11 cellular contexts compared by ENCODE assay signal in the genomic region with DNA sequence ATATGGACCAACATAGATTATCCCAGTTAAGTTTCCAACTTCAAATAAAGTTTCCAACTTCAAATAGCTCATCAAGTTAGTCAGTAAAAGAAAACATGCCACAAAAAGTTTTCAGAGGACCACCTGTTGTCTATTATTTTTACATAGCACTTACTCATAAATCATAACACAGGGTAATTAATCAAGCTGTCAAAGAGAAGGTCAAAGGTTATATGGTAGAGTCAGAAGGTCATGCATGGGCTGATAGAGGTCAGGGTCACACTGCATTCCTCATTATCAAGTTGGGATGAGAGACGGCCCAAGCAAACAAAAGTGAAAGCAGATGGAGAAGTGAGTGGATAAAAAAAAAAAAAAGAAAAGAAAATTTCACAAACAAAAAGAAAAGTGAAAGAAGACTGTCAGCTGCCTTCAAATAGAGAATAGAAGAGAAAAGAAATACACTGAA.
DNase-seq lines count a peak whose midpoint lies in the region; ATAC-seq, FAIRE-seq and TF ChIP-seq lines count a peak whose summit lies in the region.
"Had no signal": no experiment of that assay in that cellular context is flagged by ENCODE, and none has a peak within 500 bp of the region (broad histone marks: within the 10 kb centered on the region; RNA-seq: fewer than 3 reads in every experiment).

No MANE protein-coding gene starts in this region.

- H3K27me3 ChIP-seq in HepG2 (ENCODE audit: control insufficient read depth in 1 of 2, insufficient read depth in 2 of 2, low read length in 2 of 2) = no peaks in the 10 kb centered on the region

- no peak overlapping the region for H3K27ac ChIP-seq in HepG2 (ENCODE audit: extremely low read length, insufficient read depth, low read length)

- H3K4me2 ChIP-seq in HepG2 (ENCODE audit: low read depth, low read length) = no peak overlapping the region

- peaks cover 11% of the 10 kb centered on the region for H3K4me1 Mint-ChIP-seq in activated T-helper 2 cell treated with anti-CD3 and anti-CD28 coated beads, Interferon-gamma antibody, Interleukin-2, Interleukin-4, amounts not matched to agents 10 μg/mL and 5 μg/mL and 100 μg/mL, durations not matched to agents 14 hours and 24 hours and 36 hours (ENCODE audit: low read depth)
- peaks cover 16% of the 10 kb centered on the region for H3K4me1 Mint-ChIP-seq in HFFc6 (ENCODE audit: low read depth)

- POLR2A ChIA-PET in HepG2 (lab: Yijun Ruan, JAX) = no interaction called here

- peak overlapping the region; percentile 46 for H3K4me3 Mint-ChIP-seq in activated T-helper 2 cell treated with anti-CD3 and anti-CD28 coated beads, Interferon-gamma antibody, Interleukin-2, Interleukin-4, amounts not matched to agents 10 μg/mL and 5 μg/mL and 100 μg/mL, durations not matched to agents 14 hours and 24 hours and 36 hours (ENCODE audit: low read depth)
- H3K4me3 Mint-ChIP-seq in HFFc6 = no peak overlapping the region

- no peaks in the 10 kb centered on the region for H3K9me3 ChIP-seq in HepG2 (ENCODE audit: low read length)

- FAIRE-seq in HepG2 (lab: Jason Lieb, UNC) = no peak
- FAIRE-seq: D721Med had no signal

- no peaks in the 10 kb centered on the region for H3K36me3 ChIP-seq in HepG2 (replicated peaks in 1 of 2; ENCODE audit: control insufficient read depth in 1 of 2, insufficient read depth in 2 of 2, low read length in 2 of 2)

- CTCF ChIA-PET in HepG2 (lab: Yijun Ruan, JAX; ENCODE audit: low intra/inter-chr PET ratio, low total read pairs) = no interaction called here

- intact Hi-C loops in activated T-helper 2 cell treated with anti-CD3 and anti-CD28 coated beads, Interferon-gamma antibody, Interleukin-2, Interleukin-4, amounts not matched to agents 10 μg/mL and 5 μg/mL and 100 μg/mL, durations not matched to agents 14 hours and 24 hours and 36 hours (cut with micrococcal nuclease) = no loop called here
- intact Hi-C loops in HepG2 (cut with micrococcal nuclease; ENCODE audit: unreplicated experiment) = no loop called here

- H4K20me1 ChIP-seq in HepG2 (ENCODE audit: insufficient read depth, low read length) = no peaks in the 10 kb centered on the region

- in situ Hi-C loops in HepG2 (cut with HindIII; ENCODE audit: extremely low pct_ligation_motif_present, low pct_unique_long_range_greater_than_20kb) = no loop called here

- peak; percentile 12 for DNase-seq in AG20443 (ENCODE audit: low spot score)
- DNase-seq in activated T-helper 2 cell treated with anti-CD3 and anti-CD28 coated beads, Interferon-gamma antibody, Interleukin-2, Interleukin-4, amounts not matched to agents 10 μg/mL and 5 μg/mL and 100 μg/mL, durations not matched to agents 14 hours and 24 hours and 36 hours (ENCODE audit: low spot score) = no peak
- DNase-seq in HepG2 (ENCODE audit: low spot score) = no peak
- no peak for DNase-seq in NCI-H526 (lab: John Stamatoyannopoulos, UW)
- DNase-seq in cerebellar nuclear complex (lab: John Stamatoyannopoulos, UW) = no peak
- no peak for DNase-seq in HFFc6
- DNase-seq in SIG-M5 treated with dmso at 0.1 percent for 504 hours (lab: John Stamatoyannopoulos, UW; ENCODE audit: unreplicated experiment) = no peak
- DNase-seq: anterior cingulate cortex had no signal

- no peak for TF ChIP-seq EP300 in HepG2 (IDR thresholded peaks at IDR 0.05; ENCODE audit: low read depth in 2 of 2, low read length in 2 of 2)
- TF ChIP-seq EP300 in HepG2 (CRISPR knock-in tag; IDR thresholded peaks at IDR 0.05; ENCODE audit: borderline replicate concordance) = no peak

- TF ChIP-seq RAD21 in HepG2 (CRISPR knock-in tag; IDR thresholded peaks at IDR 0.05) = no peak

- H3K4me3 ChIP-seq in HepG2 (replicated peaks in 1 of 3; ENCODE audit: insufficient read depth in 1 of 3, low read depth in 2 of 3, low read length in 3 of 3) = no peak overlapping the region

- no peaks in the 10 kb centered on the region for H3K27me3 Mint-ChIP-seq in activated T-helper 2 cell treated with anti-CD3 and anti-CD28 coated beads, Interferon-gamma antibody, Interleukin-2, Interleukin-4, amounts not matched to agents 10 μg/mL and 5 μg/mL and 100 μg/mL, durations not matched to agents 14 hours and 24 hours and 36 hours (ENCODE audit: low read depth)
- H3K27me3 Mint-ChIP-seq in HFFc6 (ENCODE audit: insufficient read depth) = no peaks in the 10 kb centered on the region
- H3K27me3 Mint-ChIP-seq: IgD-negative memory B cell had no signal

- H3K4me1 ChIP-seq in HepG2 (ENCODE audit: insufficient read depth, low read length) = peaks cover 23% of the 10 kb centered on the region

- BruUV-seq in HepG2 (replicated peaks; lab: Mats Ljungman, UMichigan) = no TSS peak

- no peaks in the 10 kb centered on the region for H3K79me2 ChIP-seq in HepG2 (ENCODE audit: insufficient read depth, low read length)

- H3K9me3 Mint-ChIP-seq in activated T-helper 2 cell treated with anti-CD3 and anti-CD28 coated beads, Interferon-gamma antibody, Interleukin-2, Interleukin-4, amounts not matched to agents 10 μg/mL and 5 μg/mL and 100 μg/mL, durations not matched to agents 14 hours and 24 hours and 36 hours = no peaks in the 10 kb centered on the region
- H3K9me3 Mint-ChIP-seq in HFFc6 = no peaks in the 10 kb centered on the region
- H3K9me3 Mint-ChIP-seq: IgD-negative memory B cell had no signal

- H3K36me3 Mint-ChIP-seq in activated T-helper 2 cell treated with anti-CD3 and anti-CD28 coated beads, Interferon-gamma antibody, Interleukin-2, Interleukin-4, amounts not matched to agents 10 μg/mL and 5 μg/mL and 100 μg/mL, durations not matched to agents 14 hours and 24 hours and 36 hours (ENCODE audit: low read depth) = no peaks in the 10 kb centered on the region
- H3K36me3 Mint-ChIP-seq in HFFc6 (ENCODE audit: low read depth) = no peaks in the 10 kb centered on the region

- no peak for TF ChIP-seq POLR2A in HepG2 (IDR thresholded peaks at IDR 0.05; ENCODE audit: insufficient read depth in 1 of 2, low read depth in 2 of 2, low read length in 2 of 2)

- 58% methylated on average over 1 of the region's 1 CpG for WGBS in HepG2 (ENCODE audit: low lambda C conversion rate)

- H2AFZ ChIP-seq in HepG2 (ENCODE audit: low read length) = no peak overlapping the region

- ATAC-seq in GM21723 (IDR thresholded peaks at IDR 0.05; ENCODE audit: unreplicated experiment) (peak; percentile 66), HepG2 (no peak)

- TF ChIP-seq CTCF in HepG2 (CRISPR knock-in tag; IDR thresholded peaks at IDR 0.05) (no peak), HFFc6 (IDR thresholded peaks at IDR 0.05) (no peak)

- no peak overlapping the region for H3K9ac ChIP-seq in HepG2 (ENCODE audit: insufficient read depth, low read depth, low read length)

- no peak overlapping the region for H3K27ac Mint-ChIP-seq in activated T-helper 2 cell treated with anti-CD3 and anti-CD28 coated beads, Interferon-gamma antibody, Interleukin-2, Interleukin-4, amounts not matched to agents 10 μg/mL and 5 μg/mL and 100 μg/mL, durations not matched to agents 14 hours and 24 hours and 36 hours
- no peak overlapping the region for H3K27ac Mint-ChIP-seq in HFFc6

TF ChIP-seq in HepG2, 621 proteins besides CTCF, POLR2A, EP300 and RAD21:
- TF ChIP-seq NR2F2 (IDR thresholded peaks at IDR 0.05; ENCODE audit: borderline replicate concordance, low read depth) (0 out of 2 replicates have a peak, but pooled peaks have one; percentile 48), THAP11 (CRISPR knock-in tag; IDR thresholded peaks at IDR 0.05) (no peak), NR2F6 (IDR thresholded peaks at IDR 0.05) (peak; percentile 60), NR2F6 (CRISPR knock-in tag; IDR thresholded peaks at IDR 0.05) (peak; percentile 49; the same call in 1 of the 2 replicates), NR2F1 (CRISPR knock-in tag; IDR thresholded peaks at IDR 0.05) (peak in 1 of 2 experiments; percentile 66; a peak in 1 of 4 replicates)
TF ChIP-seq in HepG2: peak in this region for 3.
